In genomic region chr17:7916799-7917198, GRCh38 we compare ENCODE assay signal across 9 cellular contexts.
A peak's percentile ranks its signal among the peaks of the same experiment; 100 is the strongest.
DNase-seq lines count a peak whose midpoint lies in the region; ATAC-seq and TF ChIP-seq lines count a peak whose summit lies in the region.
"Had no signal": no experiment of that assay in that cellular context is flagged by ENCODE, and none has a peak within 500 bp of the region (broad histone marks: within the 10 kb centered on the region; RNA-seq: fewer than 3 reads in every experiment).

No MANE protein-coding gene starts in this region.

- H3K9ac ChIP-seq in Loucy (ENCODE audit: low read depth, low read length, poor library complexity, severe bottlenecking), result peak overlapping the region; percentile 82

- H3F3A ChIP-seq in Loucy (ENCODE audit: low read depth), result 0 out of 2 replicates have a peak, but pooled peaks cover 7% of the 10 kb centered on the region

- no peak for TF ChIP-seq CTCF in C4-2B (conservative IDR thresholded peaks at IDR 0.05)
- no peak for TF ChIP-seq CTCF in Loucy (conservative IDR thresholded peaks at IDR 0.05; ENCODE audit: low read length)

- peaks cover 4% of the 10 kb centered on the region for H4K20me1 ChIP-seq in Loucy (ENCODE audit: insufficient read depth, low read length, poor library complexity, severe bottlenecking)

- H3K4me2 ChIP-seq in Loucy (ENCODE audit: low read depth, low read length, poor library complexity, severe bottlenecking), result peak overlapping the region; percentile 87

- no peak for ATAC-seq in GM21723 (IDR thresholded peaks at IDR 0.05; ENCODE audit: unreplicated experiment)

- H3K36me3 ChIP-seq in Loucy (ENCODE audit: insufficient read depth, low read length), result peaks cover 9% of the 10 kb centered on the region; the same call in 1 of the 2 replicates
- H3K36me3 ChIP-seq in neuron (ENCODE audit: insufficient read depth, low read length), result peaks cover 5% of the 10 kb centered on the region

- peaks cover 13% of the 10 kb centered on the region; the same call in 1 of the 2 replicates for H3K79me2 ChIP-seq in Loucy (ENCODE audit: insufficient read depth, low read length)

- H2AFZ ChIP-seq in Loucy (ENCODE audit: low read length) (peak overlapping the region; percentile 84; the same call in 1 of the 2 replicates), neuron (ENCODE audit: low read depth, low read length) (peak overlapping the region; percentile 73)

- no peaks in the 10 kb centered on the region for H3K9me2 ChIP-seq in Loucy (replicated peaks; ENCODE audit: low read depth, low read length)

- H3K4me1 ChIP-seq in Loucy (ENCODE audit: insufficient read depth, low read length, poor library complexity, severe bottlenecking) (peaks cover 22% of the 10 kb centered on the region), neuron (ENCODE audit: insufficient read depth, low read length) (peaks cover 10% of the 10 kb centered on the region)

- DNase-seq in dedifferentiated amniotic fluid mesenchymal stem cell (ENCODE audit: extremely low spot score) (peak; percentile 51), midbrain (lab: John Stamatoyannopoulos, UW) (no peak), NCI-H446 (lab: John Stamatoyannopoulos, UW) (no peak), SIG-M5 (lab: John Stamatoyannopoulos, UW) (no peak)

- H3K27ac ChIP-seq in C4-2B, result peak overlapping the region; percentile 88

- H3K4me3 ChIP-seq in Loucy (ENCODE audit: low read length, poor library complexity, severe bottlenecking) (peak overlapping the region; percentile 74), neuron (ENCODE audit: low read length) (peak overlapping the region; percentile 71)

- no peaks in the 10 kb centered on the region for H3K9me3 ChIP-seq in Loucy (ENCODE audit: insufficient read depth, low read depth, low read length)
- H3K9me3 ChIP-seq in neuron (ENCODE audit: low read length), result no peaks in the 10 kb centered on the region
- H3K9me3 ChIP-seq: testis had no signal

- no peaks in the 10 kb centered on the region for H3K27me3 ChIP-seq in Loucy (ENCODE audit: insufficient read depth, low read length, poor library complexity, severe bottlenecking)
- no peaks in the 10 kb centered on the region for H3K27me3 ChIP-seq in neuron (ENCODE audit: insufficient read depth, low read length)
- H3K27me3 ChIP-seq: testis had no signal
